In the genomic region with DNA sequence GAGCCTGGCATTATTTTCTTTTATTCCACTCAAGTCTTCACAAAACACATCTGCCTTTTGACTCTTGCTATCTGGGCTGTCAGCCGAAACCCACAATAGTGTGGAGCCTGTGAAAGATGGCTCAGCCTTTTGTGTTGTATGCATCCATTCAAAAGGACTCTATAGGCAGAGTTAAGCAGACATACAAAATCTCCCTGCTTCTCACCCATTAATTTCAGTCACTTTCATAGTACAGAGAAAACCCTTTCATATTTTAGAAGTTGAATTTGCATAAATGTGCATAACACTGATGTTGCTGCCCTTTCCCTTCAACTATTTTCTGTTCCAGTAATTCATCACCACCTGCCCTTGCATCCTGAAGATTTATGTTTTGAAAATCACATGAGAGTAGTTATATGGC, we compare ENCODE assay signal across 23 cellular contexts.
DNase-seq lines count a peak whose midpoint lies in the region; ATAC-seq, FAIRE-seq and TF ChIP-seq lines count a peak whose summit lies in the region.
"Had no signal": no experiment of that assay in that cellular context is flagged by ENCODE, and none has a peak within 500 bp of the region (broad histone marks: within the 10 kb centered on the region; RNA-seq: fewer than 3 reads in every experiment).

No MANE protein-coding gene starts in this region.

- H3K36me3 Mint-ChIP-seq in GM23338 (ENCODE audit: low read depth) (peaks cover 10% of the 10 kb centered on the region; the same call in 1 of the 3 replicates), nephron (ENCODE audit: low read depth) (peaks cover 6% of the 10 kb centered on the region), Caco-2 (ENCODE audit: insufficient read depth, unreplicated experiment) (no peaks in the 10 kb centered on the region)
- H3K36me3 Mint-ChIP-seq: IgD-negative memory B cell had no signal

- H3K36me3 ChIP-seq in GM23338 (ENCODE audit: insufficient read depth): no peaks in the 10 kb centered on the region
- H3K36me3 ChIP-seq in Caco-2 (ENCODE audit: control insufficient read depth, insufficient read depth, low read length): no peaks in the 10 kb centered on the region
- H3K36me3 ChIP-seq: BLaER1 treated with 17β-estradiol and CSF1 and Interleukin-3, amounts not matched to agents 10 nM and 100 nM; MG63; Peyer's patch; SJSA1 had no signal

- H3K4me3 ChIP-seq in GM23338 (no peak overlapping the region), Caco-2 (ENCODE audit: low read depth, low read length) (no peak overlapping the region)
- H3K4me3 ChIP-seq: BLaER1 treated with 17β-estradiol and CSF1 and Interleukin-3, amounts not matched to agents 10 nM and 100 nM; GM23248; MG63; Peyer's patch; SJSA1 had no signal

- DNase-seq in GM18507 (ENCODE audit: extremely low spot score, insufficient read length, low read depth) (no peak), GM23338 (ENCODE audit: low spot score) (peak; percentile 11), NCI-H526 treated with DMSO at 0.1 percent for 48 hours (lab: John Stamatoyannopoulos, UW) (peak; percentile 81), DMS153 treated with DMSO at 0.1 percent for 48 hours (lab: John Stamatoyannopoulos, UW; ENCODE audit: unreplicated experiment) (no peak), Caco-2 (no peak)
- DNase-seq: CD8-positive, alpha-beta memory T cell; DMS79 treated with DMSO at 0.1 percent for 48 hours; GM23248; Kasumi-1; MG63; NCI-H1048; NCI-H1436 treated with DMSO at 0.1 percent for 48 hours; NCI-H2029; NCI-H2171 treated with DMSO at 0.1 percent for 48 hours; NCI-H446 treated with DMSO at 0.1 percent for 48 hours; NCI-H748 treated with DMSO at 0.1 percent for 48 hours; NK-92 treated with Interleukin-12 subunit alpha and Interleukin-12 subunit beta, amount 100 ng/mL, for 24 hours; Peyer's patch had no signal

- H3K4me2 ChIP-seq in GM23338: peak overlapping the region; percentile 45; the same call in 1 of the 2 replicates
- H3K4me2 ChIP-seq: BLaER1 treated with 17β-estradiol and CSF1 and Interleukin-3, amounts not matched to agents 10 nM and 100 nM had no signal

- 0 out of 3 replicates have a peak, but pooled peaks cover 8% of the 10 kb centered on the region for H3K9me3 Mint-ChIP-seq in GM23338
- H3K9me3 Mint-ChIP-seq in nephron: peaks cover 11% of the 10 kb centered on the region
- no peaks in the 10 kb centered on the region for H3K9me3 Mint-ChIP-seq in Caco-2 (ENCODE audit: unreplicated experiment)

- H3K27ac ChIP-seq in GM23338 (ENCODE audit: low read depth): no peak overlapping the region
- H3K27ac ChIP-seq: BLaER1 treated with 17β-estradiol and CSF1 and Interleukin-3, amounts not matched to agents 10 nM and 100 nM; GM23248; Peyer's patch; SJSA1 had no signal

- H3K4me3 Mint-ChIP-seq in GM23338 (no peak overlapping the region), nephron (no peak overlapping the region), Caco-2 (ENCODE audit: unreplicated experiment) (no peak overlapping the region)
- H3K4me3 Mint-ChIP-seq: CD8-positive, alpha-beta memory T cell; IgD-negative memory B cell had no signal

- no peaks in the 10 kb centered on the region; the same call in 1 of the 2 replicates for H3K9me3 ChIP-seq in Caco-2
- H3K9me3 ChIP-seq: MG63, Peyer's patch, SJSA1 had no signal

- POLR2A ChIA-PET in Caco-2 (lab: Charles Lee): no interaction called here

- H2AFZ ChIP-seq in GM23338: no peak overlapping the region
- H2AFZ ChIP-seq: GM23248 had no signal

- H3K4me1 ChIP-seq in GM23338 (ENCODE audit: insufficient read depth) (peaks cover 27% of the 10 kb centered on the region), Caco-2 (no peaks in the 10 kb centered on the region)
- H3K4me1 ChIP-seq: BLaER1 treated with 17β-estradiol and CSF1 and Interleukin-3, amounts not matched to agents 10 nM and 100 nM; Peyer's patch; SJSA1 had no signal

- no peaks in the 10 kb centered on the region for H3K9me2 ChIP-seq in GM23338 (ENCODE audit: insufficient read depth)

- H3K27me3 Mint-ChIP-seq in GM23338 (ENCODE audit: insufficient read depth, low read depth, poor library complexity) (no peaks in the 10 kb centered on the region), nephron (ENCODE audit: low read depth) (no peaks in the 10 kb centered on the region), Caco-2 (ENCODE audit: insufficient read depth, unreplicated experiment) (peaks cover 16% of the 10 kb centered on the region)
- H3K27me3 Mint-ChIP-seq: IgD-negative memory B cell had no signal

- no peaks in the 10 kb centered on the region for H3F3A ChIP-seq in GM23338 (replicated peaks; ENCODE audit: low read depth)

- H3K27me3 ChIP-seq in GM23338 (ENCODE audit: insufficient read depth) (no peaks in the 10 kb centered on the region), Caco-2 (replicated peaks; ENCODE audit: control insufficient read depth, insufficient read depth, low read length) (no peaks in the 10 kb centered on the region; the same call in 1 of the 2 replicates)
- H3K27me3 ChIP-seq: BLaER1 treated with 17β-estradiol and CSF1 and Interleukin-3, amounts not matched to agents 10 nM and 100 nM; MG63; Peyer's patch had no signal

- peaks cover 37% of the 10 kb centered on the region for H3K4me1 Mint-ChIP-seq in GM23338
- peaks cover 32% of the 10 kb centered on the region for H3K4me1 Mint-ChIP-seq in nephron
- peaks cover 6% of the 10 kb centered on the region for H3K4me1 Mint-ChIP-seq in Caco-2 (ENCODE audit: low read depth, unreplicated experiment)
- H3K4me1 Mint-ChIP-seq: CD8-positive, alpha-beta memory T cell had no signal

- TF ChIP-seq CTCF in GM23338 (conservative IDR thresholded peaks at IDR 0.05; ENCODE audit: low read depth in 2 of 2) (no peak), nephron (IDR thresholded peaks at IDR 0.05; ENCODE audit: unreplicated experiment in 3 of 3) (no peak), Caco-2 (IDR thresholded peaks at IDR 0.05; ENCODE audit: insufficient read depth in 1 of 2, low read depth in 1 of 2, low read length in 1 of 2, severe bottlenecking in 1 of 2, unreplicated experiment in 1 of 2) (no peak)

- no peaks in the 10 kb centered on the region for H3K79me2 ChIP-seq in GM23338 (replicated peaks; ENCODE audit: insufficient read depth)

- ATAC-seq in GM23338: peak; percentile 75
- ATAC-seq in HG03280 (IDR thresholded peaks at IDR 0.05; ENCODE audit: unreplicated experiment): no peak

- intact Hi-C loops in Caco-2 (cut with micrococcal nuclease; ENCODE audit: unreplicated experiment): no loop called here

- H3K27ac Mint-ChIP-seq in GM23338: peak overlapping the region; percentile 84; the same call in 1 of the 2 replicates
- H3K27ac Mint-ChIP-seq in nephron: peak overlapping the region; percentile 50 to 71 (median 65)
- no peak overlapping the region for H3K27ac Mint-ChIP-seq in Caco-2 (ENCODE audit: unreplicated experiment)
- H3K27ac Mint-ChIP-seq: CD8-positive, alpha-beta memory T cell; IgD-negative memory B cell had no signal

- CTCF ChIA-PET in Caco-2 (lab: Charles Lee): no interaction called here

- FAIRE-seq in GM18507 (lab: Jason Lieb, UNC): peak; percentile 29

- no TSS peak for BruUV-seq in Caco-2 (replicated peaks; lab: Mats Ljungman, UMichigan)

- H4K20me1 ChIP-seq in GM23338 (replicated peaks; ENCODE audit: insufficient read depth): no peaks in the 10 kb centered on the region
- H4K20me1 ChIP-seq: BLaER1 treated with 17β-estradiol and CSF1 and Interleukin-3, amounts not matched to agents 10 nM and 100 nM had no signal

TF ChIP-seq in GM23338, 12 proteins besides CTCF, POLR2A, EP300 and RAD21 (continues in another document):
- TF ChIP-seq, protein P1, sequence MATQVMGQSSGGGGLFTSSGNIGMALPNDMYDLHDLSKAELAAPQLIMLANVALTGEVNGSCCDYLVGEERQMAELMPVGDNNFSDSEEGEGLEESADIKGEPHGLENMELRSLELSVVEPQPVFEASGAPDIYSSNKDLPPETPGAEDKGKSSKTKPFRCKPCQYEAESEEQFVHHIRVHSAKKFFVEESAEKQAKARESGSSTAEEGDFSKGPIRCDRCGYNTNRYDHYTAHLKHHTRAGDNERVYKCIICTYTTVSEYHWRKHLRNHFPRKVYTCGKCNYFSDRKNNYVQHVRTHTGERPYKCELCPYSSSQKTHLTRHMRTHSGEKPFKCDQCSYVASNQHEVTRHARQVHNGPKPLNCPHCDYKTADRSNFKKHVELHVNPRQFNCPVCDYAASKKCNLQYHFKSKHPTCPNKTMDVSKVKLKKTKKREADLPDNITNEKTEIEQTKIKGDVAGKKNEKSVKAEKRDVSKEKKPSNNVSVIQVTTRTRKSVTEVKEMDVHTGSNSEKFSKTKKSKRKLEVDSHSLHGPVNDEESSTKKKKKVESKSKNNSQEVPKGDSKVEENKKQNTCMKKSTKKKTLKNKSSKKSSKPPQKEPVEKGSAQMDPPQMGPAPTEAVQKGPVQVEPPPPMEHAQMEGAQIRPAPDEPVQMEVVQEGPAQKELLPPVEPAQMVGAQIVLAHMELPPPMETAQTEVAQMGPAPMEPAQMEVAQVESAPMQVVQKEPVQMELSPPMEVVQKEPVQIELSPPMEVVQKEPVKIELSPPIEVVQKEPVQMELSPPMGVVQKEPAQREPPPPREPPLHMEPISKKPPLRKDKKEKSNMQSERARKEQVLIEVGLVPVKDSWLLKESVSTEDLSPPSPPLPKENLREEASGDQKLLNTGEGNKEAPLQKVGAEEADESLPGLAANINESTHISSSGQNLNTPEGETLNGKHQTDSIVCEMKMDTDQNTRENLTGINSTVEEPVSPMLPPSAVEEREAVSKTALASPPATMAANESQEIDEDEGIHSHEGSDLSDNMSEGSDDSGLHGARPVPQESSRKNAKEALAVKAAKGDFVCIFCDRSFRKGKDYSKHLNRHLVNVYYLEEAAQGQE (IDR thresholded peaks at IDR 0.05; ENCODE audit: unreplicated experiment): no peak
- TF ChIP-seq, protein P2, sequence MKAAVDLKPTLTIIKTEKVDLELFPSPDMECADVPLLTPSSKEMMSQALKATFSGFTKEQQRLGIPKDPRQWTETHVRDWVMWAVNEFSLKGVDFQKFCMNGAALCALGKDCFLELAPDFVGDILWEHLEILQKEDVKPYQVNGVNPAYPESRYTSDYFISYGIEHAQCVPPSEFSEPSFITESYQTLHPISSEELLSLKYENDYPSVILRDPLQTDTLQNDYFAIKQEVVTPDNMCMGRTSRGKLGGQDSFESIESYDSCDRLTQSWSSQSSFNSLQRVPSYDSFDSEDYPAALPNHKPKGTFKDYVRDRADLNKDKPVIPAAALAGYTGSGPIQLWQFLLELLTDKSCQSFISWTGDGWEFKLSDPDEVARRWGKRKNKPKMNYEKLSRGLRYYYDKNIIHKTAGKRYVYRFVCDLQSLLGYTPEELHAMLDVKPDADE (IDR thresholded peaks at IDR 0.05): no peak

Comparison
In these comparisons a context has a peak if more than half of its experiments do, and no peak if none do; other contexts are left out.
1. DNase-seq: peak in GM23338 (single experiment) and NCI-H526 treated with DMSO at 0.1 percent for 48 hours (single experiment); none in GM18507 (single experiment), DMS153 treated with DMSO at 0.1 percent for 48 hours (single experiment) and Caco-2 (0 of 2).